Comparison of ENCODE assay signal across 8 cellular contexts in genomic region chr7:104207348-104207730, GRCh38. TPM values are rescaled to one million over a fixed set of nuclear protein-coding genes. Genes with fewer than 3 reads are reported as not detected.
DNase-seq lines count a peak whose midpoint lies in the region; ATAC-seq and TF ChIP-seq lines count a peak whose summit lies in the region.

No MANE protein-coding gene starts in this region.

- no peaks in the 10 kb centered on the region for H3K9me3 ChIP-seq in right cardiac atrium (ENCODE audit: control insufficient read depth, low read length)
- H3K9me3 ChIP-seq in sigmoid colon = no peaks in the 10 kb centered on the region

- H3K4me1 Mint-ChIP-seq in activated T-helper 2 cell treated with anti-CD3 and anti-CD28 coated beads, Interferon-gamma antibody, Interleukin-2, Interleukin-4, amounts not matched to agents 10 μg/mL and 5 μg/mL and 100 μg/mL, durations not matched to agents 14 hours and 24 hours and 36 hours (ENCODE audit: low read depth) = peaks cover 25% of the 10 kb centered on the region

- peak; percentile 24 for ATAC-seq in GM19397 (IDR thresholded peaks at IDR 0.05; ENCODE audit: unreplicated experiment)
- ATAC-seq in HG03442 (IDR thresholded peaks at IDR 0.05; ENCODE audit: unreplicated experiment) = peak; percentile 14
- ATAC-seq in right cardiac atrium = peak; percentile 61 to 65

- no peaks in the 10 kb centered on the region for H3K27me3 ChIP-seq in right cardiac atrium (ENCODE audit: control insufficient read depth, insufficient read depth)
- no peaks in the 10 kb centered on the region for H3K27me3 ChIP-seq in sigmoid colon

- H3K4me3 Mint-ChIP-seq in activated T-helper 2 cell treated with anti-CD3 and anti-CD28 coated beads, Interferon-gamma antibody, Interleukin-2, Interleukin-4, amounts not matched to agents 10 μg/mL and 5 μg/mL and 100 μg/mL, durations not matched to agents 14 hours and 24 hours and 36 hours (ENCODE audit: low read depth) = peak overlapping the region; percentile 94

- no peak for TF ChIP-seq POLR2A in sigmoid colon (IDR thresholded peaks at IDR 0.05)

- intact Hi-C loops in activated T-helper 2 cell treated with anti-CD3 and anti-CD28 coated beads, Interferon-gamma antibody, Interleukin-2, Interleukin-4, amounts not matched to agents 10 μg/mL and 5 μg/mL and 100 μg/mL, durations not matched to agents 14 hours and 24 hours and 36 hours (cut with micrococcal nuclease) = loop anchor here (5.0 kb wide), 2 partner anchors 70 to 865 kb away; partner anchors contain the start of gene DNAJC2
- intact Hi-C loops in right cardiac atrium (cut with DNase I) (no loop called here), sigmoid colon (cut with DNase I) (no loop called here)

- H3K36me3 Mint-ChIP-seq in activated T-helper 2 cell treated with anti-CD3 and anti-CD28 coated beads, Interferon-gamma antibody, Interleukin-2, Interleukin-4, amounts not matched to agents 10 μg/mL and 5 μg/mL and 100 μg/mL, durations not matched to agents 14 hours and 24 hours and 36 hours (ENCODE audit: low read depth) = peaks cover 23% of the 10 kb centered on the region

- H3K27me3 Mint-ChIP-seq in activated T-helper 2 cell treated with anti-CD3 and anti-CD28 coated beads, Interferon-gamma antibody, Interleukin-2, Interleukin-4, amounts not matched to agents 10 μg/mL and 5 μg/mL and 100 μg/mL, durations not matched to agents 14 hours and 24 hours and 36 hours (ENCODE audit: low read depth) = peaks cover 6% of the 10 kb centered on the region

- TF ChIP-seq CTCF in sigmoid colon (IDR thresholded peaks at IDR 0.05) = no peak

- DNase-seq in DMS53 (lab: John Stamatoyannopoulos, UW) (peak; percentile 60), right cardiac atrium (no peak), sigmoid colon (no peak), COLO668 (lab: John Stamatoyannopoulos, UW; ENCODE audit: unreplicated experiment) (no peak)
- no peak for DNase-seq in activated T-helper 2 cell treated with anti-CD3 and anti-CD28 coated beads, Interferon-gamma antibody, Interleukin-2, Interleukin-4, amounts not matched to agents 10 μg/mL and 5 μg/mL and 100 μg/mL, durations not matched to agents 14 hours and 24 hours and 36 hours (ENCODE audit: low spot score)
- no peak for DNase-seq in stimulated activated CD8-positive, alpha-beta memory T cell treated with anti-CD3 and anti-CD28 coated beads, Interleukin-4, amount 100 ng/mL, for 48 hours

- under 1% methylated on average over 10 of the region's 10 CpGs for WGBS in right cardiac atrium
- 0 to 1% methylated on average over 10 of the region's 10 CpGs for WGBS in sigmoid colon, 2 donors

- H3K36me3 ChIP-seq in sigmoid colon = peaks cover 0 to 16% (median 4%) of the 10 kb centered on the region in 4 donors

- no peak for TF ChIP-seq EP300 in sigmoid colon (IDR thresholded peaks at IDR 0.05)

- H3K4me1 ChIP-seq in right cardiac atrium (ENCODE audit: control insufficient read depth, insufficient read depth, low read length) (peaks cover 2% of the 10 kb centered on the region), sigmoid colon (peaks cover 0 to 29% (median 20%) of the 10 kb centered on the region in 4 donors)

- H3K4me3 ChIP-seq in right cardiac atrium (ENCODE audit: low read length) = peak overlapping the region; percentile 99
- H3K4me3 ChIP-seq in sigmoid colon = peak overlapping the region; percentile 65 to 83 (median 76)

- H3K27ac ChIP-seq in right cardiac atrium (ENCODE audit: low read length) = peak overlapping the region; percentile 85
- peak overlapping the region; percentile 83 to 89 (median 88) for H3K27ac ChIP-seq in sigmoid colon

- H3K27ac Mint-ChIP-seq in activated T-helper 2 cell treated with anti-CD3 and anti-CD28 coated beads, Interferon-gamma antibody, Interleukin-2, Interleukin-4, amounts not matched to agents 10 μg/mL and 5 μg/mL and 100 μg/mL, durations not matched to agents 14 hours and 24 hours and 36 hours = peak overlapping the region; percentile 90

- peaks cover 4% of the 10 kb centered on the region for H3K9me3 Mint-ChIP-seq in activated T-helper 2 cell treated with anti-CD3 and anti-CD28 coated beads, Interferon-gamma antibody, Interleukin-2, Interleukin-4, amounts not matched to agents 10 μg/mL and 5 μg/mL and 100 μg/mL, durations not matched to agents 14 hours and 24 hours and 36 hours

RNA-seq across cellular contexts. Expression of gene ORC5, which starts 0.5 kb away (rescaled TPM):
- total RNA-seq in activated T-helper 2 cell treated with anti-CD3 and anti-CD28 coated beads, Interferon-gamma antibody, Interleukin-2, Interleukin-4, amounts not matched to agents 10 μg/mL and 5 μg/mL and 100 μg/mL, durations not matched to agents 14 hours and 24 hours and 36 hours = 25.0 and 28.3 TPM in 2 replicates
- total RNA-seq in right cardiac atrium (1 to 10 TPM; 8.0 to 9.7 (median 9.5) TPM), sigmoid colon (10 to 100 TPM; 20.8 to 30.8 (median 27.5) TPM)
- polyA plus RNA-seq in right cardiac atrium (4.9 TPM), sigmoid colon (10 to 100 TPM in 1 of 3 donors, 1 to 10 TPM in 2; 8.4 to 12.0 (median 9.2) TPM)
